Comparison of ENCODE assay signal across 9 cellular contexts in genomic region chr7:32506266-32507054, GRCh38. TPM values are rescaled to one million over a fixed set of nuclear protein-coding genes. Genes with fewer than 3 reads are reported as not detected.
DNase-seq lines count a peak whose midpoint lies in the region; ATAC-seq and TF ChIP-seq lines count a peak whose summit lies in the region.
"Had no signal": no experiment of that assay in that cellular context is flagged by ENCODE, and none has a peak within 500 bp of the region (broad histone marks: within the 10 kb centered on the region; RNA-seq: fewer than 3 reads in every experiment).

No MANE protein-coding gene starts in this region.

- 89 to 96% methylated on average over 3 to 5 of the region's 5 CpGs for WGBS in endodermal cell (ENCODE audit: insufficient coverage in 1 of 2, insufficient read length in 1 of 2), 2 experiments

- H3K36me3 Mint-ChIP-seq in endodermal cell (ENCODE audit: low read depth): peaks cover 33% of the 10 kb centered on the region

- ATAC-seq in GM18517 (IDR thresholded peaks at IDR 0.05; ENCODE audit: unreplicated experiment) (peak; percentile 64), HG03060 (IDR thresholded peaks at IDR 0.05; ENCODE audit: low read depth, unreplicated experiment) (peak; percentile 93), mucosa of descending colon (peak; percentile 40), HG02623 (IDR thresholded peaks at IDR 0.05; ENCODE audit: unreplicated experiment) (no peak)

- peaks cover 6% of the 10 kb centered on the region for H3K4me1 ChIP-seq in mucosa of descending colon (ENCODE audit: low read depth)
- no peaks in the 10 kb centered on the region for H3K4me1 ChIP-seq in endodermal cell (ENCODE audit: control insufficient read depth, insufficient read depth, low read length)

- H3K27me3 Mint-ChIP-seq in endodermal cell (ENCODE audit: insufficient read depth): no peaks in the 10 kb centered on the region

- no peaks in the 10 kb centered on the region for H3K36me3 ChIP-seq in mucosa of descending colon (ENCODE audit: low read depth)
- peaks cover 23% of the 10 kb centered on the region for H3K36me3 ChIP-seq in endodermal cell (ENCODE audit: control insufficient read depth, insufficient read depth, low read length)

- no peak overlapping the region for H3K4me3 Mint-ChIP-seq in endodermal cell

- DNase-seq in activated CD4-positive, alpha-beta T cell treated with anti-CD3 and anti-CD28 coated beads, Interleukin-2, amount 50 U/mL, for 4 hours: peak; percentile 19 to 32
- DNase-seq in mucosa of descending colon: no peak
- DNase-seq in endodermal cell: no peak
- no peak for DNase-seq in NCI-H345 treated with DMSO at 0.1 percent for 48 hours (lab: John Stamatoyannopoulos, UW; ENCODE audit: unreplicated experiment)
- no peak for DNase-seq in medulla oblongata (ENCODE audit: extremely low spot score)

- H3K27me3 ChIP-seq in endodermal cell (ENCODE audit: control insufficient read depth, insufficient read depth, low read length, poor library complexity, severe bottlenecking): no peaks in the 10 kb centered on the region

- H3K9me3 ChIP-seq in mucosa of descending colon: no peaks in the 10 kb centered on the region
- peaks cover 12% of the 10 kb centered on the region for H3K9me3 ChIP-seq in endodermal cell (ENCODE audit: control insufficient read depth, low read length)

- intact Hi-C loops in mucosa of descending colon (cut with DNase I, micrococcal nuclease): no loop called here

- no peak overlapping the region for H3K4me3 ChIP-seq in mucosa of descending colon
- no peak overlapping the region for H3K4me3 ChIP-seq in endodermal cell (ENCODE audit: low read length)
- H3K4me3 ChIP-seq: PC-9 had no signal

- no peak overlapping the region for H3K9ac ChIP-seq in endodermal cell (ENCODE audit: extremely low read depth, low read length, poor library complexity, severe bottlenecking)

- TF ChIP-seq CTCF in mucosa of descending colon (IDR thresholded peaks at IDR 0.05) (no peak), endodermal cell (conservative IDR thresholded peaks at IDR 0.05) (no peak)

- peaks cover 2% of the 10 kb centered on the region for H3K4me1 Mint-ChIP-seq in endodermal cell

- H3K9me3 Mint-ChIP-seq in endodermal cell: peaks cover 7% of the 10 kb centered on the region

- H3K27ac Mint-ChIP-seq in endodermal cell: no peak overlapping the region

- H3K27ac ChIP-seq in endodermal cell (ENCODE audit: low read depth, low read length): no peak overlapping the region
- H3K27ac ChIP-seq: PC-9 had no signal

RNA-seq across cellular contexts. Expression of gene AVL9, which starts 11.2 kb away (rescaled TPM):
- total RNA-seq in mucosa of descending colon (10 to 100 TPM; 56.7 to 81.2 (median 74.5) TPM), endodermal cell (10 to 100 TPM; 44.0 to 54.5 TPM)
- 28.2 TPM for polyA plus RNA-seq in endodermal cell (2013, experiment 1 of 2)
- polyA plus RNA-seq in endodermal cell (2013, experiment 2 of 2): 20.6 TPM

RNA-seq across cellular contexts. Expression of gene LSM5, which starts 16.3 kb away (rescaled TPM):
- total RNA-seq in mucosa of descending colon: 10 to 100 TPM; 27.2 to 44.0 (median 30.2) TPM
- total RNA-seq in endodermal cell: 100 to 1,000 TPM in 1 of 2 donors, 10 to 100 TPM in 1; 74.7 to 102 TPM
- polyA plus RNA-seq in endodermal cell (2013, experiment 1 of 2): 133 TPM
- polyA plus RNA-seq in endodermal cell (2013, experiment 2 of 2): 120 TPM

Comparison
In these comparisons a context has a peak if more than half of its experiments do, and no peak if none do; other contexts are left out.
1. DNase-seq: peak in activated CD4-positive, alpha-beta T cell treated with anti-CD3 and anti-CD28 coated beads, Interleukin-2, amount 50 U/mL, for 4 hours (2 of 2); none in mucosa of descending colon (0 of 3), endodermal cell (single experiment), NCI-H345 treated with DMSO at 0.1 percent for 48 hours (single experiment) and medulla oblongata (single experiment).